In the genomic region with DNA sequence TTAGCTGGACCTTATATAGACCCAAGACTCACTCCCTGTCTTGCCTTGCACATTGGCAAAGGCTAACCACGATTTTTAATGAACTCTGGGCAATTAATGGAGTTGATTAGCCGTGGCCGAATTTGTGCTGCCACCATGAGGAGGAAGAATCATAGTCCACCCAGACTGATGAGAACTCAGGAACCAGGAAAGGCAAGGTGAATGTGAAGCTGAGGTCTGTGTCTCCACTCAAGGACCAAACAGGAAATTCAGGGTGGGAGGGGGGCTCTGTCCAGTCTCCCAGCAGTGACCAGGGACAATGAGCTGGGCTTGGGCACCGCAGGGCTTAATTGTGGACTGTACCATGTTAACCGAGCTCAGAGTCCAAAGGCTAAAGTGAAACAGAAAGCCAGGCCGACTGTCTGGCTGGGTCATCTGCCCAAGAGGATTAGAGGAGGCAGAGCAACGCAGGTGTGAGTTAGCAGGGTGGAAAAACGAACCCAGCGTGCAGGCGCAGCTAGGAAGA, we compare ENCODE assay signal across 9 cellular contexts.
A peak's percentile ranks its signal among the peaks of the same experiment; 100 is the strongest.
DNase-seq lines count a peak whose midpoint lies in the region; ATAC-seq, FAIRE-seq and TF ChIP-seq lines count a peak whose summit lies in the region.
"Had no signal": no experiment of that assay in that cellular context is flagged by ENCODE, and none has a peak within 500 bp of the region (broad histone marks: within the 10 kb centered on the region; RNA-seq: fewer than 3 reads in every experiment).

No MANE protein-coding gene starts in this region.

- intact Hi-C loops in Right ventricle myocardium superior (cut with DNase I): loop anchor here (5.0 kb wide), 1 partner anchor 184 kb away; no protein-coding TSS in a partner anchor
- intact Hi-C loops in Right ventricle myocardium inferior (cut with DNase I): loop anchor here (1.0 to 10.0 kb wide), 5 partner anchors 31 to 189 kb away; a partner anchor contains a TSS
- intact Hi-C loops in left lung (cut with DNase I): loop anchor here in 1 of 2 donors (10.0 kb wide), 1 partner anchor 152 kb away; no protein-coding TSS in a partner anchor

- no peaks in the 10 kb centered on the region for H3K9me3 ChIP-seq in left lung

- H3K27me3 ChIP-seq in left lung: no peaks in the 10 kb centered on the region

- peak overlapping the region; percentile 42 to 66 for H3K27ac ChIP-seq in left lung
- no peak overlapping the region for H3K27ac ChIP-seq in caudate nucleus (ENCODE audit: low read depth, low read length)

- peaks cover 13 to 43% of the 10 kb centered on the region in 2 donors for H3K4me1 ChIP-seq in left lung

- no peak overlapping the region for H3K4me3 ChIP-seq in left lung

- H3K36me3 ChIP-seq in left lung: no peaks in the 10 kb centered on the region

- no peak for TF ChIP-seq CTCF in left lung (IDR thresholded peaks at IDR 0.05)

- ATAC-seq in Right ventricle myocardium superior (ENCODE audit: poor library complexity) (peak; percentile 46), Right ventricle myocardium inferior (no peak), left lung (peak; percentile 13), GM18909 (IDR thresholded peaks at IDR 0.05; ENCODE audit: poor library complexity, unreplicated experiment) (no peak), GM21825 (IDR thresholded peaks at IDR 0.05; ENCODE audit: unreplicated experiment) (no peak)

- FAIRE-seq in urothelium cell line (lab: Jason Lieb, UNC): peak; percentile 81

- no peak for DNase-seq in Right ventricle myocardium superior
- DNase-seq in Right ventricle myocardium inferior (ENCODE audit: missing footprints): no peak
- peak; percentile 29 for DNase-seq in amniotic epithelial cell (ENCODE audit: low read depth)
- no peak for DNase-seq in left lung
- DNase-seq in urothelium cell line (ENCODE audit: low spot score): peak; percentile 37
- DNase-seq in caudate nucleus (lab: John Stamatoyannopoulos, UW): no peak
- DNase-seq: CD4-positive, CD25-positive, alpha-beta regulatory T cell had no signal

Comparison
In these comparisons a context has a peak if more than half of its experiments do, and no peak if none do; other contexts are left out.
1. ATAC-seq: peak in Right ventricle myocardium superior (single experiment) and left lung (single experiment); none in Right ventricle myocardium inferior (single experiment), GM18909 (single experiment) and GM21825 (single experiment).
2. DNase-seq: peak in amniotic epithelial cell (single experiment) and urothelium cell line (single experiment); none in Right ventricle myocardium superior (single experiment), Right ventricle myocardium inferior (single experiment), left lung (0 of 2) and caudate nucleus (0 of 61).